Comparison of ENCODE assay signal across 7 cellular contexts in genomic region chr1:22143065-22143514, GRCh38. TPM values are rescaled to one million over a fixed set of nuclear protein-coding genes. Genes with fewer than 3 reads are reported as not detected.
DNase-seq lines count a peak whose midpoint lies in the region; ATAC-seq and TF ChIP-seq lines count a peak whose summit lies in the region.

Gene WNT4, minus strand, starts transcription at chr1:22143097. Its CDS starts 175 bp downstream, at chr1:22142922.

- no peak within 1 kb of the TSS for H2AFZ ChIP-seq in neural progenitor cell (replicated peaks)

- peak within 1 kb of the TSS; percentile 99 for H3K4me2 ChIP-seq in neural progenitor cell

- POLR2A ChIA-PET in activated CD8-positive, alpha-beta T cell treated with anti-CD3 and anti-CD28 coated beads for 36 hours (lab: Charles Lee), result no interaction called here

- CTCF ChIA-PET in activated CD8-positive, alpha-beta T cell treated with anti-CD3 and anti-CD28 coated beads for 36 hours (lab: Charles Lee), result interaction anchor here (1.2 kb wide), 1 partner anchor 273 kb away, joined by 4 read pairs; no protein-coding TSS in a partner anchor

- intact Hi-C loops in activated CD8-positive, alpha-beta T cell treated with anti-CD3 and anti-CD28 coated beads for 36 hours (cut with micrococcal nuclease), result no loop called here

- no peaks in the 10 kb centered on the region for H3K9me3 Mint-ChIP-seq in activated CD8-positive, alpha-beta T cell treated with anti-CD3 and anti-CD28 coated beads for 36 hours
- no peaks in the 10 kb centered on the region for H3K9me3 Mint-ChIP-seq in neural progenitor cell

- H3K9me3 ChIP-seq in neural progenitor cell (ENCODE audit: low read depth), result no peaks in the 10 kb centered on the region

- H3K27me3 Mint-ChIP-seq in activated CD8-positive, alpha-beta T cell treated with anti-CD3 and anti-CD28 coated beads for 36 hours, result peaks cover 51% of the 10 kb centered on the region
- H3K27me3 Mint-ChIP-seq in neural progenitor cell (ENCODE audit: insufficient read depth, low read depth), result peaks cover 28% of the 10 kb centered on the region

- H3K4me1 Mint-ChIP-seq in activated CD8-positive, alpha-beta T cell treated with anti-CD3 and anti-CD28 coated beads for 36 hours (ENCODE audit: low read depth), result peaks cover 6% of the 10 kb centered on the region
- H3K4me1 Mint-ChIP-seq in neural progenitor cell, result peaks cover 57% of the 10 kb centered on the region

- DNase-seq in EL (peak; percentile 37), foreskin keratinocyte (no peak), neural progenitor cell (ENCODE audit: low spot score) (peak; percentile 92), retina (no peak)
- no peak for DNase-seq in activated CD8-positive, alpha-beta T cell treated with anti-CD3 and anti-CD28 coated beads for 36 hours

- H3K4me1 ChIP-seq in foreskin keratinocyte, result peaks cover 8% of the 10 kb centered on the region
- peaks cover 13% of the 10 kb centered on the region for H3K4me1 ChIP-seq in neural progenitor cell

- H3K4me3 Mint-ChIP-seq in activated CD8-positive, alpha-beta T cell treated with anti-CD3 and anti-CD28 coated beads for 36 hours, result peak within 1 kb of the TSS; percentile 57
- H3K4me3 Mint-ChIP-seq in neural progenitor cell, result peak within 1 kb of the TSS; percentile 94

- H3F3A ChIP-seq in neural progenitor cell (ENCODE audit: low read depth), result peaks cover 10% of the 10 kb centered on the region

- H4K20me1 ChIP-seq in neural progenitor cell (ENCODE audit: low read depth), result peaks cover 73% of the 10 kb centered on the region

- H3K27ac ChIP-seq in foreskin keratinocyte (no peak within 1 kb of the TSS), neural progenitor cell (no peak within 1 kb of the TSS)

- H3K36me3 ChIP-seq in neural progenitor cell, result no peaks in the 10 kb centered on the region

- H3K36me3 Mint-ChIP-seq in activated CD8-positive, alpha-beta T cell treated with anti-CD3 and anti-CD28 coated beads for 36 hours (ENCODE audit: low read depth), result no peaks in the 10 kb centered on the region
- H3K36me3 Mint-ChIP-seq in neural progenitor cell, result peaks cover 12% of the 10 kb centered on the region

- H3K4me3 ChIP-seq in neural progenitor cell, result peak within 1 kb of the TSS; percentile 62

- H3K27me3 ChIP-seq in foreskin keratinocyte (peaks cover 41% of the 10 kb centered on the region), neural progenitor cell (peaks cover 90% of the 10 kb centered on the region)

- ATAC-seq in HG03045 (IDR thresholded peaks at IDR 0.05; ENCODE audit: unreplicated experiment), result peak; percentile 45
- ATAC-seq in activated CD8-positive, alpha-beta T cell treated with anti-CD3 and anti-CD28 coated beads for 36 hours, result peak; percentile 78
- ATAC-seq in foreskin keratinocyte, result peak; percentile 50
- ATAC-seq in HG03571 (IDR thresholded peaks at IDR 0.05; ENCODE audit: unreplicated experiment), result no peak

- H3K9ac ChIP-seq in neural progenitor cell, result no peak within 1 kb of the TSS

- H3K27ac Mint-ChIP-seq in activated CD8-positive, alpha-beta T cell treated with anti-CD3 and anti-CD28 coated beads for 36 hours, result no peak within 1 kb of the TSS
- peak within 1 kb of the TSS; percentile 90 for H3K27ac Mint-ChIP-seq in neural progenitor cell

- no peak for TF ChIP-seq CTCF in activated CD8-positive, alpha-beta T cell treated with anti-CD3 and anti-CD28 coated beads for 36 hours (IDR thresholded peaks at IDR 0.05)
- TF ChIP-seq CTCF in foreskin keratinocyte (conservative IDR thresholded peaks at IDR 0.05) (no peak), neural progenitor cell (IDR thresholded peaks at IDR 0.05) (peak; percentile 41)

- no peaks in the 10 kb centered on the region for H3K79me2 ChIP-seq in neural progenitor cell (ENCODE audit: low read depth)

RNA-seq across cellular contexts. Expression of gene WNT4, which starts in this region (rescaled TPM):
- total RNA-seq in activated CD8-positive, alpha-beta T cell treated with anti-CD3 and anti-CD28 coated beads for 36 hours, result not detected
- total RNA-seq in foreskin keratinocyte (0.21 and 0.24 TPM in 2 replicates), neural progenitor cell (ENCODE audit: low replicate concordance) (0.03 TPM in 1 of 2 replicates, not detected in the other)
- polyA plus RNA-seq in foreskin keratinocyte, result 0.17 and 0.26 TPM in 2 replicates

Comparison
In these comparisons a context has a peak if more than half of its experiments do, and no peak if none do; other contexts are left out.
1. Peak in ATAC-seq in activated CD8-positive, alpha-beta T cell treated with anti-CD3 and anti-CD28 coated beads for 36 hours; RNA of the gene not detected or under 1 TPM.
2. Peak in ATAC-seq in foreskin keratinocyte; RNA of the gene not detected or under 1 TPM.
3. Peak in DNase-seq, H3K4me3 ChIP-seq and H3K4me2 ChIP-seq in neural progenitor cell; RNA of the gene not detected or under 1 TPM.